Comparison of ENCODE assay signal across 10 cellular contexts in the genomic region with DNA sequence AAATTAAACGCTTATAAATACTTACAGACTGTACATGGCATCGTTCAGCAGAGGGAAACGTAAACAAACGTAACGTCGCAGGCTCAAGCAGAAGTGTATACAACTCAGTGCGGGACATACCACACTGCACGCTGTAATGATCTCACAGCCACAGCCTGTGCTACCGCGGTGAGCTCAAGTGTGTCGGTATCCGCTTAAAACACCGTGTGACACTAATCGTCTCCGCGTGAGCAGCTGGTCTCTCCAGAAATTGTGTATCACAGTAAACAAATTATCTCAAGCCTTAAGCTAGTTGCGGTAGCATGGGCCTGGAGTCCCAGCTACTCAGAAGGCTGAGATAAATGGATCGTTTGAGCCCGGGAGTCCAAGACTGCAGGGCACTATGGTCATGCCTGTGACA.
A peak's percentile ranks its signal among the peaks of the same experiment; 100 is the strongest.
DNase-seq lines count a peak whose midpoint lies in the region; ATAC-seq and TF ChIP-seq lines count a peak whose summit lies in the region.
"Had no signal": no experiment of that assay in that cellular context is flagged by ENCODE, and none has a peak within 500 bp of the region (broad histone marks: within the 10 kb centered on the region; RNA-seq: fewer than 3 reads in every experiment).

No MANE protein-coding gene starts in this region.

- H3K4me3 Mint-ChIP-seq in activated B cell treated with CpG ODN at 0.5 μM for 24 hours = peak overlapping the region; percentile 72

- peaks cover 2% of the 10 kb centered on the region for H3K4me1 ChIP-seq in smooth muscle cell (ENCODE audit: low read depth)

- intact Hi-C loops in activated B cell treated with CpG ODN at 0.5 μM for 24 hours (cut with micrococcal nuclease) = loop anchor here (2.0 kb wide), 1 partner anchor 14 kb away; no protein-coding TSS in a partner anchor

- no peak overlapping the region for H3K4me2 ChIP-seq in smooth muscle cell
- H3K4me2 ChIP-seq: A549 had no signal

- peaks cover 45% of the 10 kb centered on the region for H3K36me3 Mint-ChIP-seq in activated B cell treated with CpG ODN at 0.5 μM for 24 hours (ENCODE audit: low read depth)

- peak overlapping the region; percentile 65 for H3K27ac Mint-ChIP-seq in activated B cell treated with CpG ODN at 0.5 μM for 24 hours

- H3K9ac ChIP-seq in smooth muscle cell (ENCODE audit: low read depth) = no peak overlapping the region

- peaks cover 84% of the 10 kb centered on the region for H3K4me1 Mint-ChIP-seq in activated B cell treated with CpG ODN at 0.5 μM for 24 hours

- H3K9me3 ChIP-seq in smooth muscle cell (replicated peaks; ENCODE audit: low read depth) = no peaks in the 10 kb centered on the region

- peaks cover 100% of the 10 kb centered on the region for H3K79me2 ChIP-seq in smooth muscle cell (ENCODE audit: low read depth)

- H3K27ac ChIP-seq in smooth muscle cell (ENCODE audit: low read depth) = no peak overlapping the region
- H3K27ac ChIP-seq: A549 had no signal

- 67% methylated on average over 19 of the region's 19 CpGs for WGBS in smooth muscle cell (ENCODE audit: low lambda C conversion rate)

- CTCF ChIA-PET in activated B cell treated with CpG ODN at 0.5 μM for 24 hours (lab: Charles Lee) = interaction anchor here (1.2 to 1.3 kb wide), 2 partner anchors 21 to 134 kb away, joined by 3 read pairs; no protein-coding TSS in a partner anchor

- H2AFZ ChIP-seq in smooth muscle cell (ENCODE audit: low read depth) = no peak overlapping the region

- TF ChIP-seq CTCF in activated B cell treated with CpG ODN at 0.5 μM for 24 hours (IDR thresholded peaks at IDR 0.05) = no peak
- no peak for TF ChIP-seq CTCF in smooth muscle cell (IDR thresholded peaks at IDR 0.05; ENCODE audit: borderline replicate concordance, insufficient read depth, poor library complexity, severe bottlenecking)

- POLR2A ChIA-PET in activated B cell treated with CpG ODN at 0.5 μM for 24 hours (lab: Charles Lee) = interaction anchor here (0.7 to 3.0 kb wide), 4 partner anchors 10 to 122 kb away, joined by 3 to 10 read pairs (median 6); no protein-coding TSS in a partner anchor

- H4K20me1 ChIP-seq in smooth muscle cell (ENCODE audit: low read depth) = peaks cover 100% of the 10 kb centered on the region

- ATAC-seq in HG03354 (IDR thresholded peaks at IDR 0.05; ENCODE audit: poor library complexity, severe bottlenecking, unreplicated experiment) = peak; percentile 55
- ATAC-seq in activated B cell treated with CpG ODN at 0.5 μM for 24 hours (ENCODE audit: low read depth) = peak; percentile 96
- ATAC-seq: A549 had no signal

- H3K9me3 Mint-ChIP-seq in activated B cell treated with CpG ODN at 0.5 μM for 24 hours = no peaks in the 10 kb centered on the region

- no peak overlapping the region for H3K4me3 ChIP-seq in smooth muscle cell
- H3K4me3 ChIP-seq: A549 had no signal

- no peaks in the 10 kb centered on the region for H3K27me3 Mint-ChIP-seq in activated B cell treated with CpG ODN at 0.5 μM for 24 hours

- no peaks in the 10 kb centered on the region for H3K27me3 ChIP-seq in smooth muscle cell (ENCODE audit: low read depth)

- peaks cover 8% of the 10 kb centered on the region for H3F3A ChIP-seq in smooth muscle cell (ENCODE audit: low read depth)

- H3K36me3 ChIP-seq in smooth muscle cell (ENCODE audit: low read depth) = no peaks in the 10 kb centered on the region

- DNase-seq in NCI-H2081 (lab: John Stamatoyannopoulos, UW) (peak; percentile 19 to 35), NCI-H2081 treated with DMSO at 0.1 percent for 48 hours (lab: John Stamatoyannopoulos, UW) (no peak), activated B cell treated with CpG ODN at 0.5 μM for 24 hours (peak; percentile 32), renal cortical epithelial cell (ENCODE audit: low read depth) (peak; percentile 38), NCI-H2196 (lab: John Stamatoyannopoulos, UW; ENCODE audit: unreplicated experiment) (no peak), smooth muscle cell (lab: John Stamatoyannopoulos, UW; ENCODE audit: unreplicated experiment) (no peak)
- no peak for DNase-seq in stimulated activated CD4-positive, alpha-beta T cell treated with anti-CD3 and anti-CD28 coated beads, Interleukin-12 subunit alpha, Interleukin-12 subunit beta, amount 100 ng/mL, for 4 hours
- DNase-seq: activated T-cell treated with anti-CD3 and anti-CD28 coated beads, Interleukin-2, amount 50 U/mL, for 48 hours had no signal

Comparison
In these comparisons a context has a peak if more than half of its experiments do, and no peak if none do; other contexts are left out.
1. DNase-seq: peak in NCI-H2081 (2 of 2), activated B cell treated with CpG ODN at 0.5 μM for 24 hours (single experiment) and renal cortical epithelial cell (single experiment); none in NCI-H2081 treated with DMSO at 0.1 percent for 48 hours (single experiment), stimulated activated CD4-positive, alpha-beta T cell treated with anti-CD3 and anti-CD28 coated beads, Interleukin-12 subunit alpha, Interleukin-12 subunit beta, amount 100 ng/mL, for 4 hours (single experiment), NCI-H2196 (single experiment) and smooth muscle cell (single experiment).